ENCODE assay signal across 11 cellular contexts in the genomic region with DNA sequence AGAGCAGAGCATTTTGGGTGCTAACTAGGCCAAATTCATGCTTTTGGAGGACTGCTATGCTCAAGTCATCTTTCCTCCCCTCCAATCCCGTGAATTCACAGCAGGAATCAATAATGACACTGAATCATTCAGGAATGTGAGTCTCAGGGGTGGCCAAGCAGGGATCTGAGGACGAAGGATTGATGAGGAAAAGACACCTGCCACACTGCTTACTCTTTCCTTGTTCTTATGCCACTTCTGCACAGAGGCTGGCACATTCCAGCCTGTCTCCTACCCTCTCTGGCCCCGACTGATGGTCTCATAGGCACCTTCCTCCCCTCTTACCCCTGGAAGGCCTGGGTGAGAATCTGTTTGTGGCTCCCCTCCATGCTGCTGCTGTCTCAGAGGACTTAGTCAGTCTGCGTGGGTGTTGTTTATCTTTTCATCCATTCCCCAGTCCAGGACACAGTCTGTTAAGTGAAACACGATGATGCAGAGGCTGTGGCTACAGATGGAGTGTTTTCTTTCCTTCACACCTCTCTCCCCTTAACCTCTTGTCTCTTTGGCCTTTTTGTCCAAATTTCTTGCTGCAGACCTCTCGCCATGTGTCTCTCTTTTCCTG.
DNase-seq lines count a peak whose midpoint lies in the region; ATAC-seq and TF ChIP-seq lines count a peak whose summit lies in the region.
"Had no signal": no experiment of that assay in that cellular context is flagged by ENCODE, and none has a peak within 500 bp of the region (broad histone marks: within the 10 kb centered on the region; RNA-seq: fewer than 3 reads in every experiment).

No MANE protein-coding gene starts in this region.

- TF ChIP-seq CTCF in fibroblast of mammary gland (conservative IDR thresholded peaks at IDR 0.05; ENCODE audit: control insufficient read depth, insufficient read depth, low read depth, low read length) (no peak), osteocyte (IDR thresholded peaks at IDR 0.05) (no peak)

- CTCF ChIA-PET in CD4-positive, alpha-beta memory T cell (lab: Charles Lee; ENCODE audit: partially characterized antibody), result no interaction called here

- no peak overlapping the region for H3K27ac ChIP-seq in CD4-positive, alpha-beta memory T cell (ENCODE audit: low read depth, low read length)

- H3K4me3 ChIP-seq in fibroblast of mammary gland (ENCODE audit: control insufficient read depth, low read depth, low read length), result no peak overlapping the region
- no peak overlapping the region for H3K4me3 ChIP-seq in CD4-positive, alpha-beta memory T cell (ENCODE audit: low read length in 2 of 2)

- H3K9me3 Mint-ChIP-seq in osteocyte (ENCODE audit: unreplicated experiment), result no peaks in the 10 kb centered on the region
- no peaks in the 10 kb centered on the region for H3K9me3 Mint-ChIP-seq in CD4-positive, alpha-beta memory T cell

- no peaks in the 10 kb centered on the region for H3K27me3 ChIP-seq in CD4-positive, alpha-beta memory T cell (ENCODE audit: insufficient read depth, low read length)

- no peak overlapping the region for H3K4me3 Mint-ChIP-seq in osteocyte (ENCODE audit: unreplicated experiment)
- H3K4me3 Mint-ChIP-seq in CD4-positive, alpha-beta memory T cell, result no peak overlapping the region
- H3K4me3 Mint-ChIP-seq: immature natural killer cell had no signal

- H3K27ac Mint-ChIP-seq in osteocyte (ENCODE audit: unreplicated experiment), result peak overlapping the region; percentile 3
- no peak overlapping the region for H3K27ac Mint-ChIP-seq in CD4-positive, alpha-beta memory T cell
- H3K27ac Mint-ChIP-seq: immature natural killer cell had no signal

- peaks cover 23% of the 10 kb centered on the region for H3K4me1 Mint-ChIP-seq in osteocyte (ENCODE audit: unreplicated experiment)
- no peaks in the 10 kb centered on the region for H3K4me1 Mint-ChIP-seq in CD4-positive, alpha-beta memory T cell
- H3K4me1 Mint-ChIP-seq: immature natural killer cell had no signal

- H3K36me3 Mint-ChIP-seq in osteocyte (ENCODE audit: unreplicated experiment), result no peaks in the 10 kb centered on the region
- no peaks in the 10 kb centered on the region for H3K36me3 Mint-ChIP-seq in CD4-positive, alpha-beta memory T cell
- H3K36me3 Mint-ChIP-seq: immature natural killer cell had no signal

- H3K36me3 ChIP-seq in CD4-positive, alpha-beta memory T cell (ENCODE audit: insufficient read depth, low read length), result no peaks in the 10 kb centered on the region

- intact Hi-C loops in CD4-positive, alpha-beta memory T cell (cut with micrococcal nuclease), result no loop called here

- peak; percentile 78 for DNase-seq in AG20443 (ENCODE audit: low spot score)
- DNase-seq in RPMI7951 (ENCODE audit: low read depth), result peak; percentile 69
- peak; percentile 99 for DNase-seq in fibroblast of mammary gland (ENCODE audit: low read depth)
- DNase-seq in osteocyte (ENCODE audit: extremely low spot score, unreplicated experiment), result no peak
- no peak for DNase-seq in C1 segment of cervical spinal cord (lab: John Stamatoyannopoulos, UW)
- no peak for DNase-seq in ecto neural progenitor cell (ENCODE audit: low spot score)
- DNase-seq in CD4-positive, alpha-beta memory T cell, result no peak
- DNase-seq: central memory CD4-positive, alpha-beta T cell; immature natural killer cell; RPMI8226 had no signal

- no peaks in the 10 kb centered on the region for H3K27me3 Mint-ChIP-seq in osteocyte (ENCODE audit: unreplicated experiment)
- peaks cover 8 to 14% of the 10 kb centered on the region in 2 donors for H3K27me3 Mint-ChIP-seq in CD4-positive, alpha-beta memory T cell

- H3K9me3 ChIP-seq in CD4-positive, alpha-beta memory T cell (ENCODE audit: control insufficient read depth in 1 of 2, low read length in 2 of 2), result no peaks in the 10 kb centered on the region

- no peak for ATAC-seq in HG03095 (IDR thresholded peaks at IDR 0.05; ENCODE audit: unreplicated experiment)

- POLR2A ChIA-PET in CD4-positive, alpha-beta memory T cell (lab: Charles Lee; ENCODE audit: partially characterized antibody), result no interaction called here

- H3K4me1 ChIP-seq in CD4-positive, alpha-beta memory T cell (ENCODE audit: insufficient read depth, low read length), result no peaks in the 10 kb centered on the region

Comparison
In these comparisons a context has a peak if more than half of its experiments do, and no peak if none do; other contexts are left out.
1. DNase-seq: peak in AG20443 (single experiment), RPMI7951 (single experiment) and fibroblast of mammary gland (single experiment); none in osteocyte (single experiment), C1 segment of cervical spinal cord (0 of 14), ecto neural progenitor cell (single experiment) and CD4-positive, alpha-beta memory T cell (0 of 5).